Comparison of ENCODE assay signal across 32 cellular contexts in genomic region chr15:65041787-65042186, GRCh38. TPM values are rescaled to one million over a fixed set of nuclear protein-coding genes. Genes with fewer than 3 reads are reported as not detected.
"Had no signal": no experiment of that assay in that cellular context is flagged by ENCODE, and none has a peak within 500 bp of the region (broad histone marks: within the 10 kb centered on the region; RNA-seq: fewer than 3 reads in every experiment).

No MANE protein-coding gene starts in this region.

- H3K27ac ChIP-seq: esophagus muscularis mucosa, foreskin keratinocyte, gastroesophageal sphincter, heart left ventricle, neural progenitor cell, prostate gland, right atrium auricular region, skin epidermis, spleen, thoracic aorta, upper lobe of right lung, uterus had no signal

- H3K27ac Mint-ChIP-seq: dendritic cell treated with granulocyte-macrophage colony-stimulating factor and Interleukin-4, amounts not matched to agents 40 ng/mL and 50 ng/mL, for 4 days; mesothelial cell of epicardium; naive thymus-derived CD4-positive, alpha-beta T cell; neural progenitor cell; stimulated activated naive B cell treated with anti-CD40 and anti-IgM and Interleukin-4, amounts not matched to agents 10 μg/mL and 1 μg/mL and 100 μg/mL, for 72 hours; stimulated activated naive CD8-positive, alpha-beta T cell treated with anti-CD3 and anti-CD28 coated beads, Interleukin-15, Interleukin-2, amounts not matched to agents 100 ng/mL and 50 ng/mL, for 24 hours had no signal

- ATAC-seq: foreskin keratinocyte; gastroesophageal sphincter; heart left ventricle; left lobe of liver; mucosa of descending colon; naive thymus-derived CD4-positive, alpha-beta T cell; stimulated activated naive B cell treated with anti-CD40 and anti-IgM and Interleukin-4, amounts not matched to agents 10 μg/mL and 1 μg/mL and 100 μg/mL, for 72 hours; upper lobe of right lung had no signal

- H2AFZ ChIP-seq: hepatocyte, neural progenitor cell had no signal

- H3K36me3 Mint-ChIP-seq: mesothelial cell of epicardium; naive thymus-derived CD4-positive, alpha-beta T cell; neural progenitor cell; stimulated activated naive B cell treated with anti-CD40 and anti-IgM and Interleukin-4, amounts not matched to agents 10 μg/mL and 1 μg/mL and 100 μg/mL, for 72 hours had no signal

- H3K4me1 Mint-ChIP-seq: stimulated activated naive B cell treated with anti-CD40 and anti-IgM and Interleukin-4, amounts not matched to agents 10 μg/mL and 1 μg/mL and 100 μg/mL, for 72 hours had no signal

- H3K4me2 ChIP-seq: hepatocyte, neural progenitor cell had no signal

- H3K27me3 Mint-ChIP-seq: stimulated activated naive CD8-positive, alpha-beta T cell treated with anti-CD3 and anti-CD28 coated beads, Interleukin-15, Interleukin-2, amounts not matched to agents 100 ng/mL and 50 ng/mL, for 24 hours had no signal

- H3K9ac ChIP-seq: neural progenitor cell had no signal

- H3K4me1 ChIP-seq: neural progenitor cell, prostate gland, right atrium auricular region, uterus had no signal

- H3K9me3 ChIP-seq: esophagus muscularis mucosa, gastroesophageal sphincter, heart left ventricle, mucosa of descending colon, prostate gland, right atrium auricular region, spleen, thoracic aorta, tibial nerve, upper lobe of right lung, uterus had no signal

- DNase-seq: effector CD8-positive, alpha-beta T cell; foreskin keratinocyte; heart left ventricle; kidney; mesenchymal stem cell; mucosa of descending colon; naive thymus-derived CD4-positive, alpha-beta T cell; spleen; stimulated activated CD4-positive, alpha-beta T cell treated with anti-CD3 and anti-CD28 coated beads, Interleukin-2, amount 100 ng/mL, for 48 hours; stimulated activated naive B cell treated with anti-CD40 and anti-IgM and Interleukin-4, amounts not matched to agents 10 μg/mL and 1 μg/mL and 100 μg/mL, for 72 hours; upper lobe of right lung; uterus had no signal

- H3K9me3 Mint-ChIP-seq: dendritic cell treated with granulocyte-macrophage colony-stimulating factor and Interleukin-4, amounts not matched to agents 40 ng/mL and 50 ng/mL, for 4 days; mesothelial cell of epicardium; naive thymus-derived CD4-positive, alpha-beta T cell; nephron; neural progenitor cell; stimulated activated naive B cell treated with anti-CD40 and anti-IgM and Interleukin-4, amounts not matched to agents 10 μg/mL and 1 μg/mL and 100 μg/mL, for 72 hours; stimulated activated naive CD8-positive, alpha-beta T cell treated with anti-CD3 and anti-CD28 coated beads, Interleukin-15, Interleukin-2, amounts not matched to agents 100 ng/mL and 50 ng/mL, for 24 hours had no signal

- H3K27me3 ChIP-seq: esophagus muscularis mucosa, foreskin keratinocyte, gastroesophageal sphincter, heart left ventricle, hepatocyte, neural progenitor cell, right atrium auricular region, spleen, tibial nerve, upper lobe of right lung, uterus had no signal

- H3K4me3 ChIP-seq: esophagus muscularis mucosa, gastroesophageal sphincter, heart left ventricle, hepatocyte, lung, mucosa of descending colon, neural progenitor cell, prostate gland, right atrium auricular region, skin epidermis, spleen, thoracic aorta, tibial nerve, upper lobe of right lung, uterus had no signal

- H3K36me3 ChIP-seq: heart left ventricle, neural progenitor cell, prostate gland, right atrium auricular region, spleen, tibial nerve, upper lobe of right lung, uterus had no signal

- H3K4me3 Mint-ChIP-seq: dendritic cell treated with granulocyte-macrophage colony-stimulating factor and Interleukin-4, amounts not matched to agents 40 ng/mL and 50 ng/mL, for 4 days; mesothelial cell of epicardium; naive thymus-derived CD4-positive, alpha-beta T cell; nephron; neural progenitor cell; stimulated activated naive B cell treated with anti-CD40 and anti-IgM and Interleukin-4, amounts not matched to agents 10 μg/mL and 1 μg/mL and 100 μg/mL, for 72 hours; stimulated activated naive CD8-positive, alpha-beta T cell treated with anti-CD3 and anti-CD28 coated beads, Interleukin-15, Interleukin-2, amounts not matched to agents 100 ng/mL and 50 ng/mL, for 24 hours had no signal

RNA-seq across cellular contexts. Expression of gene SLC51B, which starts 3.4 kb away (rescaled TPM):
- total RNA-seq: endothelial cell of umbilical vein; epithelial cell of proximal tubule; esophagus muscularis mucosa; foreskin keratinocyte; gastroesophageal sphincter; heart left ventricle; mesothelial cell of epicardium; naive thymus-derived CD4-positive, alpha-beta T cell; osteocyte; right atrium auricular region; spleen; thoracic aorta; uterus had no signal
- polyA plus RNA-seq: endothelial cell of umbilical vein; foreskin keratinocyte; naive thymus-derived CD4-positive, alpha-beta T cell had no signal

RNA-seq across cellular contexts. Expression of gene RASL12, which starts 26.0 kb away (rescaled TPM):
- total RNA-seq: endothelial cell of umbilical vein; epithelial cell of proximal tubule; foreskin keratinocyte; naive thymus-derived CD4-positive, alpha-beta T cell had no signal
- polyA plus RNA-seq: endothelial cell of umbilical vein; foreskin keratinocyte; naive thymus-derived CD4-positive, alpha-beta T cell had no signal

RNA-seq across cellular contexts. Expression of gene KBTBD13, which starts 34.8 kb away (rescaled TPM):
- total RNA-seq: endothelial cell of umbilical vein; epithelial cell of proximal tubule; fibroblast of lung; foreskin keratinocyte; gastroesophageal sphincter; hepatocyte; left lobe of liver; liver; mesothelial cell of epicardium; naive thymus-derived CD4-positive, alpha-beta T cell; osteocyte; spleen; tibial nerve; upper lobe of right lung had no signal
- polyA plus RNA-seq: endothelial cell of umbilical vein; foreskin keratinocyte; liver; naive thymus-derived CD4-positive, alpha-beta T cell; spleen had no signal
